In the genomic region with DNA sequence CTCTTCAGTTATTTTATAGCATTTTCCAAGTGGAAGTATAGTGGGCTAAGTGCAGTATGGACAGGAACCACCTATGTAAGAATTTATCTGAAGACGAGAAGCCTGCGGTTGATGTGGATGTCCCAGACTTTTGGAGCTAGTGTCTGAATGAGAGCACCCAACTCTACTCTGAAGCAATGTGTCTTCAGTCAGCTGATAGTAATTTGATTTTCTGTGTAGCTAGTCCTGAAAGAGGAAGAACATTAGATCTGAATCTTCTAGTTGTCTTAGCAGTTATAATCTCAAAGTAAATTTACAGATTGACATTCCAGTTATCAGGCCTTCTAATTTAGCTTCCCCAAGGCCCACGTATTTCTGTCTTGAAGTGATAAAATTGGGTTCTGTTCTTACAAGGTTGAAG, we compare ENCODE assay signal across 8 cellular contexts. TPM values are rescaled to one million over a fixed set of nuclear protein-coding genes. Genes with fewer than 3 reads are reported as not detected.
A peak's percentile ranks its signal among the peaks of the same experiment; 100 is the strongest.
DNase-seq lines count a peak whose midpoint lies in the region; TF ChIP-seq lines count a peak whose summit lies in the region.

No MANE protein-coding gene starts in this region.

- peaks cover 2% of the 10 kb centered on the region for H3K36me3 Mint-ChIP-seq in endodermal cell (ENCODE audit: low read depth)

- H3K4me3 ChIP-seq in endodermal cell (ENCODE audit: low read length) (peak overlapping the region; percentile 95), osteoblast (ENCODE audit: insufficient read depth, low read length) (peak overlapping the region; percentile 98)

- H3K4me2 ChIP-seq in osteoblast (ENCODE audit: insufficient read depth, low read length) = peak overlapping the region; percentile 85

- H3K79me2 ChIP-seq in osteoblast (ENCODE audit: insufficient read depth, low read length) = peaks cover 30% of the 10 kb centered on the region

- DNase-seq in OCI-M1 (lab: John Stamatoyannopoulos, UW) (peak; percentile 63), endodermal cell (no peak), osteoblast (ENCODE audit: insufficient read length, low spot score, missing footprints) (peak; percentile 47), GM20000 (ENCODE audit: low spot score) (no peak), SHP77 (lab: John Stamatoyannopoulos, UW) (no peak), UCSD-AML1 (lab: John Stamatoyannopoulos, UW; ENCODE audit: unreplicated experiment) (no peak)
- DNase-seq in activated effector memory CD4-positive, alpha-beta T cell treated with Interleukin-2 at 50 U/mL for 16 hours = no peak

- no peak for TF ChIP-seq CTCF in endodermal cell (conservative IDR thresholded peaks at IDR 0.05)
- TF ChIP-seq CTCF in osteoblast (IDR thresholded peaks at IDR 0.05; ENCODE audit: extremely low read depth, low read depth, low read length) = no peak
- no peak for TF ChIP-seq CTCF in GM20000 (IDR thresholded peaks at IDR 0.05; ENCODE audit: extremely low read depth, missing control alignments)

- WGBS in endodermal cell (ENCODE audit: insufficient coverage in 1 of 2, insufficient read length in 1 of 2), 2 experiments = 90 to 100% methylated on average over 2 to 3 of the region's 3 CpGs

- H4K20me1 ChIP-seq in osteoblast (ENCODE audit: insufficient read depth, low read length) = no peaks in the 10 kb centered on the region

- no peak overlapping the region for H3K27ac Mint-ChIP-seq in endodermal cell

- H3K27me3 ChIP-seq in endodermal cell (ENCODE audit: control insufficient read depth, insufficient read depth, low read length, poor library complexity, severe bottlenecking) (no peaks in the 10 kb centered on the region), osteoblast (ENCODE audit: insufficient read depth, low read length) (no peaks in the 10 kb centered on the region)

- H3K4me1 Mint-ChIP-seq in endodermal cell = peaks cover 21% of the 10 kb centered on the region

- no peaks in the 10 kb centered on the region for H3K9me3 ChIP-seq in ES-I3 (ENCODE audit: control insufficient read depth, insufficient read depth, low read length)
- H3K9me3 ChIP-seq in endodermal cell (ENCODE audit: control insufficient read depth, low read length) = peaks cover 4% of the 10 kb centered on the region
- no peaks in the 10 kb centered on the region for H3K9me3 ChIP-seq in osteoblast (ENCODE audit: low read depth, low read length)

- no peak overlapping the region for H2AFZ ChIP-seq in osteoblast (ENCODE audit: low read length)

- H3K27ac ChIP-seq in endodermal cell (ENCODE audit: low read depth, low read length) = no peak overlapping the region
- H3K27ac ChIP-seq in osteoblast (ENCODE audit: low read depth, low read length) = no peak overlapping the region

- H3K9ac ChIP-seq in ES-I3 (ENCODE audit: low read depth, low read length) (peak overlapping the region; percentile 90; the same call in 1 of the 2 replicates), endodermal cell (ENCODE audit: extremely low read depth, low read length, poor library complexity, severe bottlenecking) (no peak overlapping the region)

- peaks cover 7% of the 10 kb centered on the region for H3K9me3 Mint-ChIP-seq in endodermal cell

- H3K4me1 ChIP-seq in ES-I3 (ENCODE audit: insufficient read depth, low read length) (peaks cover 8% of the 10 kb centered on the region; the same call in 1 of the 2 replicates), endodermal cell (ENCODE audit: control insufficient read depth, insufficient read depth, low read length) (peaks cover 3% of the 10 kb centered on the region), osteoblast (ENCODE audit: insufficient read depth, low read length) (peaks cover 22% of the 10 kb centered on the region)

- H3K36me3 ChIP-seq in ES-I3 (ENCODE audit: insufficient read depth, low read length) (no peaks in the 10 kb centered on the region), endodermal cell (ENCODE audit: control insufficient read depth, insufficient read depth, low read length) (no peaks in the 10 kb centered on the region), osteoblast (ENCODE audit: insufficient read depth, low read length) (no peaks in the 10 kb centered on the region)

- no peaks in the 10 kb centered on the region for H3K27me3 Mint-ChIP-seq in endodermal cell (ENCODE audit: insufficient read depth)

- H3K4me3 Mint-ChIP-seq in endodermal cell = peak overlapping the region; percentile 88

RNA-seq across cellular contexts. Expression of a gene that starts 1.4 kb away (rescaled TPM):
- 10 to 100 TPM; 23.2 to 26.3 TPM for total RNA-seq in endodermal cell
- polyA plus RNA-seq in endodermal cell (2013, experiment 1 of 2) = 25.8 TPM
- polyA plus RNA-seq in endodermal cell (2013, experiment 2 of 2) = 23.2 TPM
- 28.9 and 33.7 TPM in 2 replicates for total RNA-seq in osteoblast

Comparison
In these comparisons a context has a peak if more than half of its experiments do, and no peak if none do; other contexts are left out.
1. DNase-seq: peak in OCI-M1 (single experiment) and osteoblast (single experiment); none in endodermal cell (single experiment), GM20000 (single experiment), activated effector memory CD4-positive, alpha-beta T cell treated with Interleukin-2 at 50 U/mL for 16 hours (single experiment), SHP77 (0 of 2) and UCSD-AML1 (single experiment).